In the genomic region with DNA sequence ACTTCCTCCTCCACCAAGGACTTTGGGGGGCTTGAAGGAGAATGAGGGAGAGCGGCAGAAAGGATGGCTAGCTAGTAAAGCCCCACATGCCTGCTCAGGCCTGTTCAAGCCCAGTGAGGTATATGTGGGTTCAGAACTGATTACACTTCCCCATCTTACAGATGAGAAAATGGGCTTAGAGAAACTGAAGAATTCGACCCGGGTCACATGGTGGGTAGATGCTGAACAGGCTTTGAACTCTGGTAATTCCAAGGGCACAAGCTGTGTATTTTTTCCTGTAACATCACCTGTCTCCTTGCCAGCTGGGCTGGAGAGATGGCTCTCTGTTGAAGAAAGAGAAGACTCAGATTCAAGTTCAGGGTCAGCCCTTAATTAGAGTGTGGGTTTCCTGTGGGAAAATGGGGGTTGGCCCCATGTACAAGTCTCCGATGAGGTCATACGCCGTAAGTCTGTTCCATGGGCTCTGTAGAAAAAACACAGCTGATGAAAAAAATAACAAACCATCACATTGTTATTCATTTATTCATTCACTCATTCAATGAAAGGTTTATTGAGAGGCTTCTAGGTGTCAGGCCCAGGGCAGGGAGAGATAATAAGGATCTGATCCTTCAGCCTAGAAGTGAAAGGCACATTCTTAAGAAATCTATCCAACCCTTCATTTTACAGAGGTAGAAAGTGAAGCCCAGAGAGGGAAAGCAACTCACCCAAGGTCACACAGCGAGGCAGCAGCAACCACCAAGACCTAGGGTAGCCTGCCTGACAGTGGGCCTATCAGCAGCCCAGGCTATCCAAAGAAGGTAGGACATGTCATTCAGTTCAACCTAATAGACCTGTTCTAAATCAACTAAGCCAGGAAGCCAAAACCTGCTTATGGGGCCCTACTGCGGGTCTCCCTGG, we compare ENCODE assay signal across 13 cellular contexts.
DNase-seq lines count a peak whose midpoint lies in the region; FAIRE-seq and TF ChIP-seq lines count a peak whose summit lies in the region.
"Had no signal": no experiment of that assay in that cellular context is flagged by ENCODE, and none has a peak within 500 bp of the region (broad histone marks: within the 10 kb centered on the region; RNA-seq: fewer than 3 reads in every experiment).

No MANE protein-coding gene starts in this region.

- no peak for TF ChIP-seq RAD21 in H1 (IDR thresholded peaks at IDR 0.05 in 1 of 2, conservative IDR thresholded peaks at IDR 0.05 in 1 of 2; ENCODE audit: low read depth in 2 of 2, low read length in 2 of 2)

- peak overlapping the region; percentile 8; the same call in 1 of the 2 replicates for H2BK20ac ChIP-seq in H1 (ENCODE audit: low read length)

- no peak overlapping the region for H3K9ac ChIP-seq in H1 (replicated peaks in 1 of 4; ENCODE audit: extremely low read depth in 1 of 4, low read depth in 3 of 4, low read length in 3 of 4)

- no peak for TF ChIP-seq CTCF in OCI-LY7 (conservative IDR thresholded peaks at IDR 0.05; ENCODE audit: low read length)
- no peak for TF ChIP-seq CTCF in H1 (IDR thresholded peaks at IDR 0.05; ENCODE audit: control extremely low read depth in 1 of 3, insufficient read depth in 1 of 3, low read depth in 1 of 3, low read length in 3 of 3)
- no peak for TF ChIP-seq CTCF in testis (IDR thresholded peaks at IDR 0.05)

- H2AFZ ChIP-seq in OCI-LY7 (ENCODE audit: low read length) = peak overlapping the region; percentile 3; the same call in 1 of the 2 replicates
- peak overlapping the region; percentile 71; the same call in 1 of the 2 replicates for H2AFZ ChIP-seq in H1 (ENCODE audit: low read length)

- intact Hi-C loops in OCI-LY7 (cut with micrococcal nuclease; ENCODE audit: unreplicated experiment) = no loop called here
- intact Hi-C loops in testis (cut with DNase I; ENCODE audit: low total_unique reads) = no loop called here

- no peak overlapping the region for H3K56ac ChIP-seq in H1 (replicated peaks; ENCODE audit: insufficient read length, low read depth, low read length)

- H3K4me1 ChIP-seq in OCI-LY7 (ENCODE audit: insufficient read depth, low read length, poor library complexity, severe bottlenecking) (peaks cover 9% of the 10 kb centered on the region), H1 (replicated peaks in 1 of 4; ENCODE audit: control insufficient read depth in 3 of 4, insufficient read depth in 4 of 4, low read length in 3 of 4) (peaks cover 4 to 11% (median 7%) of the 10 kb centered on the region in 4 experiments; a peak in 5 of 7 replicates), testis (peaks cover 12% of the 10 kb centered on the region)

- no peak overlapping the region for H2BK120ac ChIP-seq in H1 (replicated peaks; ENCODE audit: low read depth, low read length)

- H3K36me3 ChIP-seq in OCI-LY7 (ENCODE audit: insufficient read depth, low read length) (no peaks in the 10 kb centered on the region), H1 (ENCODE audit: control insufficient read depth in 2 of 4, insufficient read depth in 4 of 4, low read length in 3 of 4) (no peaks in the 10 kb centered on the region), testis (ENCODE audit: low read depth, missing control alignments) (no peaks in the 10 kb centered on the region)

- peak overlapping the region; percentile 8; the same call in 1 of the 2 replicates for H2BK5ac ChIP-seq in H1 (ENCODE audit: low read depth, low read length)

- H2BK15ac ChIP-seq in H1 (ENCODE audit: low read length) = peak overlapping the region; percentile 72; the same call in 1 of the 2 replicates

- CTCF ChIA-PET in OCI-LY7 (lab: Charles Lee; ENCODE audit: unreplicated experiment) = no interaction called here
- CTCF ChIA-PET in H1 (lab: Charles Lee; ENCODE audit: partially characterized antibody) = interaction anchor here (0.6 to 3.1 kb wide), 17 partner anchors 7 to 768 kb away, joined by 3 to 13 read pairs (median 4); no protein-coding TSS in a partner anchor

- WGBS in H1 (ENCODE audit: extremely low coverage in 1 of 2, insufficient coverage in 1 of 2, insufficient read length in 1 of 2, insufficient replicate concordance in 2 of 2, low coverage in 1 of 2, low lambda C conversion rate in 2 of 2, missing lambda C conversion rate in 1 of 2), 2 experiments = 89% methylated on average over 8 of the region's 8 CpGs; no CpG with 5 or more reads in 1 of the 2 experiments
- WGBS in testis, 2 donors = 77% methylated on average over 8 of the region's 8 CpGs

- peak; percentile 14 for DNase-seq in NOMO-1 treated with DMSO at 0.1 percent for 48 hours (lab: John Stamatoyannopoulos, UW; ENCODE audit: unreplicated experiment)
- no peak for DNase-seq in NOMO-1 treated with dmso at 0.1 percent for 144 hours (lab: John Stamatoyannopoulos, UW; ENCODE audit: unreplicated experiment)
- no peak for DNase-seq in OCI-LY7 (ENCODE audit: low spot score)
- no peak for DNase-seq in H1 (ENCODE audit: low read depth in 1 of 2, low spot score in 2 of 2)
- no peak for DNase-seq in testis
- DNase-seq in DMS114 treated with DMSO at 0.1 percent for 48 hours (lab: John Stamatoyannopoulos, UW; ENCODE audit: unreplicated experiment) = no peak
- no peak for DNase-seq in ecto neural progenitor cell (ENCODE audit: low spot score)
- no peak for DNase-seq in COLO829 (ENCODE audit: low spot score)
- DNase-seq: activated T-cell treated with anti-CD3 and anti-CD28 coated beads, Interleukin-2, amount 50 U/mL, for 72 hours; dermis blood vessel endothelial cell; Kasumi-1; T1000 had no signal

- no peaks in the 10 kb centered on the region for H3K23me2 ChIP-seq in H1 (ENCODE audit: low read depth, low read length)

- H3K79me2 ChIP-seq in OCI-LY7 (ENCODE audit: insufficient read depth, low read depth, low read length) (no peaks in the 10 kb centered on the region), H1 (ENCODE audit: control insufficient read depth in 1 of 2, insufficient read depth in 2 of 2, low read length in 2 of 2) (no peaks in the 10 kb centered on the region)

- H3K9me2 ChIP-seq in OCI-LY7 (ENCODE audit: insufficient read depth, low read length) = no peaks in the 10 kb centered on the region

- H4K91ac ChIP-seq in H1 (replicated peaks; ENCODE audit: insufficient read length, low read length) = no peak overlapping the region

- H4K5ac ChIP-seq in H1 (ENCODE audit: insufficient read length, low read depth, low read length) = no peak overlapping the region

- no peak for TF ChIP-seq EP300 in H1 (IDR thresholded peaks at IDR 0.05; ENCODE audit: borderline replicate concordance in 1 of 2, low read depth in 2 of 2, low read length in 2 of 2)

- no TSS peak for BruUV-seq in OCI-LY7 (replicated peaks; lab: Mats Ljungman, UMichigan)

- no peak for FAIRE-seq in H1 (lab: Jason Lieb, UNC)
- FAIRE-seq: A204.1 had no signal

- H3K9me3 ChIP-seq in OCI-LY7 (ENCODE audit: low read length) (peaks cover 12% of the 10 kb centered on the region; the same call in 1 of the 2 replicates), H1 (ENCODE audit: insufficient read depth in 2 of 2, low read depth in 1 of 2, low read length in 1 of 2) (no peaks in the 10 kb centered on the region), testis (no peaks in the 10 kb centered on the region)

- H3K18ac ChIP-seq in H1 (ENCODE audit: extremely low read depth, low read length) = peak overlapping the region; percentile 3; the same call in 1 of the 2 replicates

- TF ChIP-seq POLR2A in H1 (IDR thresholded peaks at IDR 0.05; ENCODE audit: control extremely low read depth in 1 of 2, low read depth in 2 of 2, low read length in 2 of 2) = no peak
- no peak for TF ChIP-seq POLR2A in testis (IDR thresholded peaks at IDR 0.05)

- peak overlapping the region; percentile 20; the same call in 1 of the 2 replicates for H3K4me2 ChIP-seq in OCI-LY7 (ENCODE audit: low read length)
- peak overlapping the region; percentile 1 to 56; a peak in 3 of 4 replicates for H3K4me2 ChIP-seq in H1 (ENCODE audit: insufficient read depth in 1 of 2, low read depth in 2 of 2, low read length in 2 of 2)

- no peak overlapping the region for H3K4me3 ChIP-seq in OCI-LY7 (ENCODE audit: low read depth, low read length, poor library complexity, severe bottlenecking)
- peak overlapping the region in 1 of 4 experiments; percentile 36; a peak in 2 of 8 replicates for H3K4me3 ChIP-seq in H1 (ENCODE audit: extremely low read depth in 1 of 4, insufficient read depth in 2 of 4, low read depth in 3 of 4, low read length in 4 of 4)
- H3K4me3 ChIP-seq in testis = no peak overlapping the region

- H3K4ac ChIP-seq in H1 (replicated peaks; ENCODE audit: insufficient read length, low read depth, low read length) = no peak overlapping the region

- no peaks in the 10 kb centered on the region for H4K20me1 ChIP-seq in OCI-LY7 (ENCODE audit: insufficient read depth, low read length)
- no peaks in the 10 kb centered on the region for H4K20me1 ChIP-seq in H1 (replicated peaks in 1 of 2; ENCODE audit: control insufficient read depth in 1 of 2, insufficient read depth in 2 of 2, low read length in 2 of 2)

- no peak overlapping the region for H3K23ac ChIP-seq in H1 (ENCODE audit: insufficient read length)

- no peak overlapping the region for H4K8ac ChIP-seq in H1 (ENCODE audit: extremely low read depth, insufficient read depth, low read length)

- H2BK12ac ChIP-seq in H1 (ENCODE audit: low read depth, low read length) = no peak overlapping the region; the same call in 1 of the 2 replicates

- no peak overlapping the region for H3K14ac ChIP-seq in H1 (ENCODE audit: insufficient read length)

- H3K27ac ChIP-seq in OCI-LY7 (ENCODE audit: low read depth, low read length, poor library complexity, severe bottlenecking) (no peak overlapping the region), H1 (ENCODE audit: low read depth, low read length) (no peak overlapping the region), testis (peak overlapping the region; percentile 5 to 70)

- H2AK5ac ChIP-seq in H1 (ENCODE audit: low read depth, low read length) = no peak overlapping the region

- no peaks in the 10 kb centered on the region for H3K79me1 ChIP-seq in H1 (ENCODE audit: low read depth, low read length)

- H3K27me3 ChIP-seq in H1 (replicated peaks in 1 of 4; ENCODE audit: control insufficient read depth in 3 of 4, extremely low read depth in 1 of 4, insufficient read depth in 3 of 4, low read length in 3 of 4) (no peaks in the 10 kb centered on the region), testis (no peaks in the 10 kb centered on the region)

- POLR2A ChIA-PET in OCI-LY7 (lab: Charles Lee) (interaction anchor here (0.6 kb wide), 1 partner anchor 98 kb away, joined by 3 read pairs; no protein-coding TSS in a partner anchor), H1 (lab: Charles Lee; ENCODE audit: partially characterized antibody) (interaction anchor here (0.7 to 2.5 kb wide), 5 partner anchors 7 to 23 kb away, joined by 3 to 25 read pairs (median 5); no protein-coding TSS in a partner anchor)

TF ChIP-seq in H1, 55 proteins besides CTCF, POLR2A, EP300 and RAD21:
- TF ChIP-seq SIRT6 (IDR thresholded peaks at IDR 0.05; ENCODE audit: low read length) (no peak), KDM1A (IDR thresholded peaks at IDR 0.05; ENCODE audit: borderline replicate concordance, low read length) (peak; percentile 86; the same call in 1 of the 2 replicates)

Comparison
In these comparisons a context has a peak if more than half of its experiments do, and no peak if none do; other contexts are left out.
1. H3K27ac ChIP-seq: peak in testis (2 of 2); none in OCI-LY7 (single experiment) and H1 (single experiment).